In genomic region chr3:151283907-151284461, GRCh38 we compare ENCODE assay signal across 9 cellular contexts. TPM values are rescaled to one million over a fixed set of nuclear protein-coding genes. Genes with fewer than 3 reads are reported as not detected.
DNase-seq lines count a peak whose midpoint lies in the region; ATAC-seq and TF ChIP-seq lines count a peak whose summit lies in the region.
"Had no signal": no experiment of that assay in that cellular context is flagged by ENCODE, and none has a peak within 500 bp of the region (broad histone marks: within the 10 kb centered on the region; RNA-seq: fewer than 3 reads in every experiment).

No MANE protein-coding gene starts in this region.

- no peak overlapping the region for H2AFZ ChIP-seq in hepatocyte

- POLR2A ChIA-PET in naive thymus-derived CD8-positive, alpha-beta T cell (lab: Charles Lee): no interaction called here

- intact Hi-C loops in activated T-helper 2 cell treated with anti-CD3 and anti-CD28 coated beads, Interferon-gamma antibody, Interleukin-2, Interleukin-4, amounts not matched to agents 10 μg/mL and 5 μg/mL and 100 μg/mL, durations not matched to agents 14 hours and 24 hours and 36 hours (cut with micrococcal nuclease): loop anchor here (1.0 to 10.0 kb wide), 9 partner anchors 15 to 359 kb away; partner anchors contain the start of genes GPR171, GPR87 and MED12L
- intact Hi-C loops in vagina (cut with DNase I): loop anchor here (10.0 kb wide), 1 partner anchor 59 kb away; no protein-coding TSS in a partner anchor

- peaks cover 41% of the 10 kb centered on the region for H3K4me1 Mint-ChIP-seq in activated T-helper 2 cell treated with anti-CD3 and anti-CD28 coated beads, Interferon-gamma antibody, Interleukin-2, Interleukin-4, amounts not matched to agents 10 μg/mL and 5 μg/mL and 100 μg/mL, durations not matched to agents 14 hours and 24 hours and 36 hours (ENCODE audit: low read depth)
- peaks cover 0 to 20% (median 5%) of the 10 kb centered on the region in 4 donors for H3K4me1 Mint-ChIP-seq in naive thymus-derived CD8-positive, alpha-beta T cell

- H3K79me2 ChIP-seq in hepatocyte: no peaks in the 10 kb centered on the region

- ATAC-seq in HG03439 (IDR thresholded peaks at IDR 0.05; ENCODE audit: unreplicated experiment) (no peak), GM19397 (IDR thresholded peaks at IDR 0.05; ENCODE audit: unreplicated experiment) (no peak)
- no peak for ATAC-seq in naive thymus-derived CD8-positive, alpha-beta T cell

- no peaks in the 10 kb centered on the region for H3K36me3 ChIP-seq in hepatocyte (replicated peaks; ENCODE audit: insufficient read depth, low read depth)
- H3K36me3 ChIP-seq in vagina: no peaks in the 10 kb centered on the region

- H3K9me3 ChIP-seq in hepatocyte (ENCODE audit: low read depth): no peaks in the 10 kb centered on the region
- H3K9me3 ChIP-seq in vagina: no peaks in the 10 kb centered on the region

- H3K4me2 ChIP-seq in hepatocyte: no peak overlapping the region

- no peak overlapping the region for H3K4me3 Mint-ChIP-seq in activated T-helper 2 cell treated with anti-CD3 and anti-CD28 coated beads, Interferon-gamma antibody, Interleukin-2, Interleukin-4, amounts not matched to agents 10 μg/mL and 5 μg/mL and 100 μg/mL, durations not matched to agents 14 hours and 24 hours and 36 hours (ENCODE audit: low read depth)
- H3K4me3 Mint-ChIP-seq in naive thymus-derived CD8-positive, alpha-beta T cell: no peak overlapping the region

- no peaks in the 10 kb centered on the region for H3K36me3 Mint-ChIP-seq in activated T-helper 2 cell treated with anti-CD3 and anti-CD28 coated beads, Interferon-gamma antibody, Interleukin-2, Interleukin-4, amounts not matched to agents 10 μg/mL and 5 μg/mL and 100 μg/mL, durations not matched to agents 14 hours and 24 hours and 36 hours (ENCODE audit: low read depth)
- no peaks in the 10 kb centered on the region for H3K36me3 Mint-ChIP-seq in naive thymus-derived CD8-positive, alpha-beta T cell

- peak overlapping the region; percentile 72 for H3K27ac Mint-ChIP-seq in activated T-helper 2 cell treated with anti-CD3 and anti-CD28 coated beads, Interferon-gamma antibody, Interleukin-2, Interleukin-4, amounts not matched to agents 10 μg/mL and 5 μg/mL and 100 μg/mL, durations not matched to agents 14 hours and 24 hours and 36 hours
- H3K27ac Mint-ChIP-seq in naive thymus-derived CD8-positive, alpha-beta T cell: peak overlapping the region in 1 of 10 donors; percentile 18

- H3K4me3 ChIP-seq in hepatocyte (no peak overlapping the region), vagina (no peak overlapping the region)

- 35% methylated on average over 5 of the region's 5 CpGs for whole genome bisulfite sequencing in hepatocyte (ENCODE audit: low lambda C conversion rate, missing lambda C conversion rate)

- no peaks in the 10 kb centered on the region for H4K20me1 ChIP-seq in hepatocyte (ENCODE audit: insufficient read depth, poor library complexity, severe bottlenecking)

- no peaks in the 10 kb centered on the region for H3K4me1 ChIP-seq in hepatocyte (ENCODE audit: insufficient read depth)
- H3K4me1 ChIP-seq in vagina: peaks cover 11% of the 10 kb centered on the region

- peak overlapping the region; percentile 13 for H3K27ac ChIP-seq in hepatocyte
- H3K27ac ChIP-seq in vagina: peak overlapping the region; percentile 10

- H3K27me3 ChIP-seq in hepatocyte: no peaks in the 10 kb centered on the region
- no peaks in the 10 kb centered on the region for H3K27me3 ChIP-seq in vagina

- DNase-seq in stimulated activated CD4-positive, alpha-beta T cell treated with anti-CD3 and anti-CD28 coated beads, Interleukin-15, amount 100 ng/mL, for 24 hours: peak; percentile 48
- no peak for DNase-seq in stimulated activated CD4-positive, alpha-beta T cell treated with anti-CD3 and anti-CD28 coated beads, Interleukin-1b, Interleukin-23, amount 100 ng/mL, for 48 hours
- DNase-seq in activated T-helper 2 cell treated with anti-CD3 and anti-CD28 coated beads, Interferon-gamma antibody, Interleukin-2, Interleukin-4, amounts not matched to agents 10 μg/mL and 5 μg/mL and 100 μg/mL, durations not matched to agents 14 hours and 24 hours and 36 hours (ENCODE audit: low spot score): no peak
- peak; percentile 23 for DNase-seq in hepatocyte (ENCODE audit: low spot score)
- DNase-seq in vagina (ENCODE audit: extremely low spot score in 2 of 2): no peak
- DNase-seq in naive thymus-derived CD8-positive, alpha-beta T cell: no peak
- DNase-seq: NCI-H524 had no signal

- H3K9me3 Mint-ChIP-seq in activated T-helper 2 cell treated with anti-CD3 and anti-CD28 coated beads, Interferon-gamma antibody, Interleukin-2, Interleukin-4, amounts not matched to agents 10 μg/mL and 5 μg/mL and 100 μg/mL, durations not matched to agents 14 hours and 24 hours and 36 hours: no peaks in the 10 kb centered on the region
- no peaks in the 10 kb centered on the region for H3K9me3 Mint-ChIP-seq in naive thymus-derived CD8-positive, alpha-beta T cell

- H3K9me2 ChIP-seq in hepatocyte (replicated peaks; ENCODE audit: insufficient read depth): no peaks in the 10 kb centered on the region

- TF ChIP-seq CTCF in hepatocyte (IDR thresholded peaks at IDR 0.05; ENCODE audit: poor library complexity): no peak
- no peak for TF ChIP-seq CTCF in vagina (IDR thresholded peaks at IDR 0.05)

- peaks cover 4% of the 10 kb centered on the region for H3K27me3 Mint-ChIP-seq in activated T-helper 2 cell treated with anti-CD3 and anti-CD28 coated beads, Interferon-gamma antibody, Interleukin-2, Interleukin-4, amounts not matched to agents 10 μg/mL and 5 μg/mL and 100 μg/mL, durations not matched to agents 14 hours and 24 hours and 36 hours (ENCODE audit: low read depth)
- no peaks in the 10 kb centered on the region for H3K27me3 Mint-ChIP-seq in naive thymus-derived CD8-positive, alpha-beta T cell

- no peak for TF ChIP-seq POLR2A in vagina (IDR thresholded peaks at IDR 0.05)

RNA-seq across cellular contexts. Expression of gene P2RY14, which starts 5.6 kb away (rescaled TPM):
- 0.18 and 0.34 TPM in 2 replicates for total RNA-seq in activated T-helper 2 cell treated with anti-CD3 and anti-CD28 coated beads, Interferon-gamma antibody, Interleukin-2, Interleukin-4, amounts not matched to agents 10 μg/mL and 5 μg/mL and 100 μg/mL, durations not matched to agents 14 hours and 24 hours and 36 hours
- total RNA-seq in hepatocyte (0.24 TPM in 1 of 2 replicates, not detected in the other), vagina (0.49 TPM)
- 0.11 TPM in 1 of 2 replicates, not detected in the other for polyA plus RNA-seq in hepatocyte
- total RNA-seq in naive thymus-derived CD8-positive, alpha-beta T cell: under 1 TPM in 1 of 2 experiments, not detected in 1; 0.21 TPM
- not detected for polyA plus RNA-seq in naive thymus-derived CD8-positive, alpha-beta T cell

RNA-seq across cellular contexts. Expression of gene GPR87, which starts 32.6 kb away (rescaled TPM):
- 1.1 and 1.2 TPM in 2 replicates for total RNA-seq in activated T-helper 2 cell treated with anti-CD3 and anti-CD28 coated beads, Interferon-gamma antibody, Interleukin-2, Interleukin-4, amounts not matched to agents 10 μg/mL and 5 μg/mL and 100 μg/mL, durations not matched to agents 14 hours and 24 hours and 36 hours
- total RNA-seq in hepatocyte (7.0 and 8.8 TPM in 2 replicates), vagina (12.3 TPM)
- polyA plus RNA-seq in hepatocyte: 11.0 and 13.2 TPM in 2 replicates
- not detected for total RNA-seq in naive thymus-derived CD8-positive, alpha-beta T cell
- not detected for polyA plus RNA-seq in naive thymus-derived CD8-positive, alpha-beta T cell

RNA-seq across cellular contexts. Expression of gene P2RY13, which starts 45.4 kb away (rescaled TPM):
- total RNA-seq in activated T-helper 2 cell treated with anti-CD3 and anti-CD28 coated beads, Interferon-gamma antibody, Interleukin-2, Interleukin-4, amounts not matched to agents 10 μg/mL and 5 μg/mL and 100 μg/mL, durations not matched to agents 14 hours and 24 hours and 36 hours: not detected in 2 replicates
- total RNA-seq in hepatocyte (not detected in 2 replicates), vagina (0.98 TPM)
- not detected in 2 replicates for polyA plus RNA-seq in hepatocyte
- total RNA-seq in naive thymus-derived CD8-positive, alpha-beta T cell: not detected
- polyA plus RNA-seq in naive thymus-derived CD8-positive, alpha-beta T cell: under 1 TPM in 2 of 3 donors, not detected in 1; 0.05 to 0.06 TPM

Comparison
In these comparisons a context has a peak if more than half of its experiments do, and no peak if none do; other contexts are left out.
1. DNase-seq: peak in stimulated activated CD4-positive, alpha-beta T cell treated with anti-CD3 and anti-CD28 coated beads, Interleukin-15, amount 100 ng/mL, for 24 hours (single experiment) and hepatocyte (single experiment); none in stimulated activated CD4-positive, alpha-beta T cell treated with anti-CD3 and anti-CD28 coated beads, Interleukin-1b, Interleukin-23, amount 100 ng/mL, for 48 hours (single experiment), activated T-helper 2 cell treated with anti-CD3 and anti-CD28 coated beads, Interferon-gamma antibody, Interleukin-2, Interleukin-4, amounts not matched to agents 10 μg/mL and 5 μg/mL and 100 μg/mL, durations not matched to agents 14 hours and 24 hours and 36 hours (single experiment), vagina (0 of 2) and naive thymus-derived CD8-positive, alpha-beta T cell (0 of 10).